19 cellular contexts compared by ENCODE assay signal in the genomic region with DNA sequence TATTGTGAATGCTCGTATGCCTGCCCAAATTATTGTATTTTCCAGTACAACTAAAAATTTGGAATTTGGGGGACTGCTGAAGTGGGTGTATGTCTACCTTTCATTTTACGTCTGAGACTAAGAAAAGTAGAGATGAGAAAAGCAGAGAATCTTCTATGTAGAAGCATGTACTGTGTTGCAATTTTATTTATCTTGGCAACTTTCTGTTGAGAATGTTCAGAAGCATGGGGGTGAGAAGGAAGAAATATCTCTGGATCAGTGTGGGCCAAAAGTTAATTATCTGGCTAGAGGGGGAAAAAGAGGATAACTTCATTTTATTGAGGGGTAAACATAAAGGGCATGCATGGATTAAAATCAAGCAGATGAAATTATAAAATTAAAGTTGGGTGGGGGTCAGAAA. TPM values are rescaled to one million over a fixed set of nuclear protein-coding genes. Genes with fewer than 3 reads are reported as not detected.
DNase-seq lines count a peak whose midpoint lies in the region; ATAC-seq and TF ChIP-seq lines count a peak whose summit lies in the region.
"Had no signal": no experiment of that assay in that cellular context is flagged by ENCODE, and none has a peak within 500 bp of the region (broad histone marks: within the 10 kb centered on the region; RNA-seq: fewer than 3 reads in every experiment).

No MANE protein-coding gene starts in this region.

- H3K4me1 Mint-ChIP-seq in activated CD8-positive, alpha-beta T cell treated with anti-CD3 and anti-CD28 coated beads for 36 hours (ENCODE audit: low read depth): peaks cover 55% of the 10 kb centered on the region
- H3K4me1 Mint-ChIP-seq in activated CD8-positive, alpha-beta T cell treated with anti-CD3 and anti-CD28 coated beads, Interleukin-2, amount 10 ng/mL, durations not matched to agents 7 days and 5 days (ENCODE audit: low read depth): peaks cover 20% of the 10 kb centered on the region
- H3K4me1 Mint-ChIP-seq: CD14-positive monocyte had no signal

- H3K79me2 ChIP-seq in parathyroid adenoma (peaks cover 7% of the 10 kb centered on the region), hepatocyte (no peaks in the 10 kb centered on the region)

- H3K27ac ChIP-seq in RWPE2 (ENCODE audit: poor library complexity, severe bottlenecking) (peak overlapping the region; percentile 10), parathyroid adenoma (peak overlapping the region; percentile 72), hepatocyte (no peak overlapping the region)
- H3K27ac ChIP-seq: cardiac muscle cell, SK-N-MC had no signal

- no peaks in the 10 kb centered on the region for H3K9me2 ChIP-seq in hepatocyte (replicated peaks; ENCODE audit: insufficient read depth)

- peaks cover 48% of the 10 kb centered on the region for H3K4me1 ChIP-seq in RWPE2 (ENCODE audit: insufficient read depth, poor library complexity, severe bottlenecking)
- H3K4me1 ChIP-seq in parathyroid adenoma: peaks cover 3% of the 10 kb centered on the region
- no peaks in the 10 kb centered on the region for H3K4me1 ChIP-seq in hepatocyte (ENCODE audit: insufficient read depth)

- no peak for ATAC-seq in activated CD8-positive, alpha-beta T cell treated with anti-CD3 and anti-CD28 coated beads for 36 hours
- no peak for ATAC-seq in activated CD8-positive, alpha-beta T cell treated with anti-CD3 and anti-CD28 coated beads, Interleukin-2, amount 10 ng/mL, durations not matched to agents 7 days and 5 days
- ATAC-seq in RWPE2 (ENCODE audit: low read depth) (no peak), GM21786 (IDR thresholded peaks at IDR 0.05; ENCODE audit: unreplicated experiment) (no peak), GM18517 (IDR thresholded peaks at IDR 0.05; ENCODE audit: unreplicated experiment) (no peak)

- peaks cover 32% of the 10 kb centered on the region for H3K36me3 Mint-ChIP-seq in activated CD8-positive, alpha-beta T cell treated with anti-CD3 and anti-CD28 coated beads for 36 hours (ENCODE audit: low read depth)
- peaks cover 39% of the 10 kb centered on the region for H3K36me3 Mint-ChIP-seq in activated CD8-positive, alpha-beta T cell treated with anti-CD3 and anti-CD28 coated beads, Interleukin-2, amount 10 ng/mL, durations not matched to agents 7 days and 5 days (ENCODE audit: low read depth)

- POLR2A ChIA-PET in activated CD8-positive, alpha-beta T cell treated with anti-CD3 and anti-CD28 coated beads for 36 hours (lab: Charles Lee): interaction anchor here (1.0 kb wide), 1 partner anchor 12 kb away, joined by 6 read pairs; no protein-coding TSS in a partner anchor
- POLR2A ChIA-PET in activated CD8-positive, alpha-beta T cell treated with anti-CD3 and anti-CD28 coated beads, Interleukin-2, amount 10 ng/mL, durations not matched to agents 7 days and 5 days (lab: Charles Lee): no interaction called here

- no peak overlapping the region for H3K4me3 ChIP-seq in RWPE2 (ENCODE audit: severe bottlenecking)
- H3K4me3 ChIP-seq in fibroblast of villous mesenchyme (ENCODE audit: low read depth, low read length): no peak overlapping the region
- no peak overlapping the region for H3K4me3 ChIP-seq in parathyroid adenoma (ENCODE audit: low read depth, low read length)
- no peak overlapping the region for H3K4me3 ChIP-seq in hepatocyte
- H3K4me3 ChIP-seq: cardiac muscle cell, esophagus squamous epithelium, heart right ventricle, SK-N-MC, tibial nerve had no signal

- H3K27ac Mint-ChIP-seq in activated CD8-positive, alpha-beta T cell treated with anti-CD3 and anti-CD28 coated beads for 36 hours: peak overlapping the region; percentile 81
- no peak overlapping the region for H3K27ac Mint-ChIP-seq in activated CD8-positive, alpha-beta T cell treated with anti-CD3 and anti-CD28 coated beads, Interleukin-2, amount 10 ng/mL, durations not matched to agents 7 days and 5 days
- H3K27ac Mint-ChIP-seq: activated naive CD8-positive, alpha-beta T cell treated with anti-CD3 and anti-CD28 coated beads, Interleukin-2, amount 10 ng/mL, durations not matched to agents 7 days and 5 days; memory B cell had no signal

- no peaks in the 10 kb centered on the region for H3K9me3 Mint-ChIP-seq in activated CD8-positive, alpha-beta T cell treated with anti-CD3 and anti-CD28 coated beads for 36 hours
- H3K9me3 Mint-ChIP-seq in activated CD8-positive, alpha-beta T cell treated with anti-CD3 and anti-CD28 coated beads, Interleukin-2, amount 10 ng/mL, durations not matched to agents 7 days and 5 days (ENCODE audit: insufficient read depth): no peaks in the 10 kb centered on the region
- H3K9me3 Mint-ChIP-seq: activated naive CD8-positive, alpha-beta T cell treated with anti-CD3 and anti-CD28 coated beads, Interleukin-2, amount 10 ng/mL, durations not matched to agents 7 days and 5 days; CD14-positive monocyte; memory B cell; neural crest cell had no signal

- no peaks in the 10 kb centered on the region for H4K20me1 ChIP-seq in hepatocyte (ENCODE audit: insufficient read depth, poor library complexity, severe bottlenecking)

- no peak overlapping the region for H3K4me2 ChIP-seq in parathyroid adenoma (ENCODE audit: low read length)
- no peak overlapping the region for H3K4me2 ChIP-seq in hepatocyte

- no peaks in the 10 kb centered on the region for H3K27me3 Mint-ChIP-seq in activated CD8-positive, alpha-beta T cell treated with anti-CD3 and anti-CD28 coated beads for 36 hours
- no peaks in the 10 kb centered on the region for H3K27me3 Mint-ChIP-seq in activated CD8-positive, alpha-beta T cell treated with anti-CD3 and anti-CD28 coated beads, Interleukin-2, amount 10 ng/mL, durations not matched to agents 7 days and 5 days (ENCODE audit: low read depth)
- H3K27me3 Mint-ChIP-seq: activated naive CD8-positive, alpha-beta T cell treated with anti-CD3 and anti-CD28 coated beads, Interleukin-2, amount 10 ng/mL, durations not matched to agents 7 days and 5 days; memory B cell had no signal

- no peak overlapping the region for H3K4me3 Mint-ChIP-seq in activated CD8-positive, alpha-beta T cell treated with anti-CD3 and anti-CD28 coated beads for 36 hours
- no peak overlapping the region for H3K4me3 Mint-ChIP-seq in activated CD8-positive, alpha-beta T cell treated with anti-CD3 and anti-CD28 coated beads, Interleukin-2, amount 10 ng/mL, durations not matched to agents 7 days and 5 days
- H3K4me3 Mint-ChIP-seq: activated naive CD8-positive, alpha-beta T cell treated with anti-CD3 and anti-CD28 coated beads, Interleukin-2, amount 10 ng/mL, durations not matched to agents 7 days and 5 days; CD14-positive monocyte; memory B cell; neural crest cell had no signal

- no peak for TF ChIP-seq CTCF in activated CD8-positive, alpha-beta T cell treated with anti-CD3 and anti-CD28 coated beads for 36 hours (IDR thresholded peaks at IDR 0.05)
- TF ChIP-seq CTCF in RWPE2 (IDR thresholded peaks at IDR 0.05; ENCODE audit: poor library complexity, severe bottlenecking): no peak
- no peak for TF ChIP-seq CTCF in fibroblast of villous mesenchyme (IDR thresholded peaks at IDR 0.05; ENCODE audit: insufficient read depth, low read depth, low read length)
- no peak for TF ChIP-seq CTCF in parathyroid adenoma (IDR thresholded peaks at IDR 0.05)
- TF ChIP-seq CTCF in hepatocyte (IDR thresholded peaks at IDR 0.05; ENCODE audit: poor library complexity): no peak

- H3K9me3 ChIP-seq in RWPE2 (ENCODE audit: severe bottlenecking) (no peaks in the 10 kb centered on the region), parathyroid adenoma (ENCODE audit: control insufficient read depth, low read length) (no peaks in the 10 kb centered on the region), hepatocyte (ENCODE audit: low read depth) (no peaks in the 10 kb centered on the region)
- H3K9me3 ChIP-seq: esophagus squamous epithelium, heart right ventricle, tibial nerve had no signal

- H2AFZ ChIP-seq in parathyroid adenoma: peak overlapping the region; percentile 22
- no peak overlapping the region for H2AFZ ChIP-seq in hepatocyte

- H3K36me3 ChIP-seq in RWPE2 (ENCODE audit: low read depth) (no peaks in the 10 kb centered on the region), parathyroid adenoma (ENCODE audit: control insufficient read depth, insufficient read depth, low read length) (no peaks in the 10 kb centered on the region), hepatocyte (replicated peaks; ENCODE audit: insufficient read depth, low read depth) (no peaks in the 10 kb centered on the region)
- H3K36me3 ChIP-seq: cardiac muscle cell, tibial nerve had no signal

- 87% methylated on average over 2 of the region's 2 CpGs for WGBS in hepatocyte (ENCODE audit: low lambda C conversion rate, missing lambda C conversion rate)

- H3K27me3 ChIP-seq in RWPE2 (ENCODE audit: insufficient read depth, poor library complexity, severe bottlenecking): no peaks in the 10 kb centered on the region
- H3K27me3 ChIP-seq in parathyroid adenoma (ENCODE audit: control insufficient read depth, insufficient read depth, low read length): no peaks in the 10 kb centered on the region
- H3K27me3 ChIP-seq in hepatocyte: no peaks in the 10 kb centered on the region
- H3K27me3 ChIP-seq: cardiac muscle cell, esophagus squamous epithelium, heart right ventricle, tibial nerve had no signal

- intact Hi-C loops in activated CD8-positive, alpha-beta T cell treated with anti-CD3 and anti-CD28 coated beads for 36 hours (cut with micrococcal nuclease): no loop called here

- CTCF ChIA-PET in activated CD8-positive, alpha-beta T cell treated with anti-CD3 and anti-CD28 coated beads for 36 hours (lab: Charles Lee): interaction anchor here (0.9 to 4.9 kb wide), 6 partner anchors 12 to 164 kb away, joined by 3 to 22 read pairs (median 4); no protein-coding TSS in a partner anchor
- CTCF ChIA-PET in activated CD8-positive, alpha-beta T cell treated with anti-CD3 and anti-CD28 coated beads, Interleukin-2, amount 10 ng/mL, durations not matched to agents 7 days and 5 days (lab: Charles Lee): interaction anchor here (1.1 to 2.5 kb wide), 6 partner anchors 15 to 381 kb away, joined by 3 to 8 read pairs (median 5); no protein-coding TSS in a partner anchor

- H3K9ac ChIP-seq in parathyroid adenoma: no peak overlapping the region

- DNase-seq in activated CD8-positive, alpha-beta T cell treated with anti-CD3 and anti-CD28 coated beads for 36 hours: no peak
- no peak for DNase-seq in activated CD8-positive, alpha-beta T cell treated with anti-CD3 and anti-CD28 coated beads, Interleukin-2, amount 10 ng/mL, durations not matched to agents 7 days and 5 days
- DNase-seq in RWPE2 (ENCODE audit: low spot score): no peak
- DNase-seq in fibroblast of villous mesenchyme (ENCODE audit: low read depth): peak; percentile 50
- DNase-seq in hepatocyte (ENCODE audit: low spot score): no peak
- DNase-seq: activated naive CD8-positive, alpha-beta T cell treated with anti-CD3 and anti-CD28 coated beads, Interleukin-2, amount 10 ng/mL, durations not matched to agents 7 days and 5 days; esophagus squamous epithelium; NCI-H1417 treated with DMSO at 0.1 percent for 48 hours; NCI-H82 had no signal

RNA-seq across cellular contexts. Expression of gene ICE2, which starts 46.7 kb away (rescaled TPM):
- 10 to 100 TPM; 74.1 to 74.5 TPM for total RNA-seq in activated CD8-positive, alpha-beta T cell treated with anti-CD3 and anti-CD28 coated beads for 36 hours
- total RNA-seq in activated CD8-positive, alpha-beta T cell treated with anti-CD3 and anti-CD28 coated beads, Interleukin-2, amount 10 ng/mL, durations not matched to agents 7 days and 5 days: 10 to 100 TPM; 71.4 to 76.3 TPM
- total RNA-seq in fibroblast of villous mesenchyme (28.7 and 31.1 TPM in 2 replicates), hepatocyte (35.4 and 56.3 TPM in 2 replicates)
- polyA plus RNA-seq in hepatocyte: 15.8 and 16.5 TPM in 2 replicates
